Comparison of ENCODE assay signal across 8 cellular contexts in the genomic region with DNA sequence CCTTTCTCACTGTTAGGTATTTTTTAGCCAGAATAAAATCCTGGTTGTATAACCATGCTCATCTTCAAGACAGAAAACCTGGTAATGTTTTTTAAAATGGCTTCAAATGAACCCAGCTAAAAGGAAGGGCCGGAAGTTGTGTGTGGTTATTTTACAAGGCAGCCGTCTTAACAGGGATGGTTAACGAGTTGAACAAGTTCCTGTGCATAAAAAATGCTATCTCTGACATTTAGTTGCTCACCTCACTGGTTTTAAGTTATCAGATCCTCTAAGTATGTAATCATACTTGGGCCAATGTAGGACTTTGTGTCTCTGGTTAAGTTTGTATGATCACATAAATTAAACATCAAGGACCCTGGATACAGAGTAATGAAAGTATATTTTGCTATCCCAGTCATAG. TPM values are rescaled to one million over a fixed set of nuclear protein-coding genes. Genes with fewer than 3 reads are reported as not detected.
DNase-seq lines count a peak whose midpoint lies in the region; ATAC-seq and TF ChIP-seq lines count a peak whose summit lies in the region.

No MANE protein-coding gene starts in this region.

- H3K36me3 ChIP-seq in A673 (ENCODE audit: insufficient read depth, low read length, poor library complexity, severe bottlenecking) (no peaks in the 10 kb centered on the region), psoas muscle (ENCODE audit: insufficient read depth in 1 of 2, low read depth in 1 of 2) (no peaks in the 10 kb centered on the region), gastroesophageal sphincter (no peaks in the 10 kb centered on the region)

- TF ChIP-seq CTCF in A673 (conservative IDR thresholded peaks at IDR 0.05; ENCODE audit: low read depth, low read length) (no peak), endothelial cell (IDR thresholded peaks at IDR 0.05; ENCODE audit: unreplicated experiment) (no peak), psoas muscle (IDR thresholded peaks at IDR 0.05) (no peak), gastroesophageal sphincter (IDR thresholded peaks at IDR 0.05) (no peak)

- no peak for TF ChIP-seq POLR2A in gastroesophageal sphincter (IDR thresholded peaks at IDR 0.05)

- H3K27me3 ChIP-seq in A673 (replicated peaks; ENCODE audit: insufficient read depth, low read depth, low read length, poor library complexity) (no peaks in the 10 kb centered on the region), psoas muscle (ENCODE audit: insufficient read depth in 3 of 3, low read length in 2 of 3) (no peaks in the 10 kb centered on the region), gastroesophageal sphincter (no peaks in the 10 kb centered on the region)

- no peaks in the 10 kb centered on the region for H3K9me3 Mint-ChIP-seq in endothelial cell (ENCODE audit: unreplicated experiment)

- no TSS peak for BruUV-seq in A673 (replicated peaks; lab: Mats Ljungman, UMichigan)

- peak; percentile 28 for ATAC-seq in GM18508 (IDR thresholded peaks at IDR 0.05; ENCODE audit: insufficient read depth, unreplicated experiment)
- peak; percentile 26 for ATAC-seq in HG03457 (IDR thresholded peaks at IDR 0.05; ENCODE audit: unreplicated experiment)
- ATAC-seq in psoas muscle = no peak
- ATAC-seq in gastroesophageal sphincter = no peak

- peak overlapping the region; percentile 96 for H3K4me3 Mint-ChIP-seq in endothelial cell (ENCODE audit: unreplicated experiment)

- H3K27ac ChIP-seq in A673 (ENCODE audit: low read depth, low read length, poor library complexity, severe bottlenecking) (peak overlapping the region; percentile 83), psoas muscle (peak overlapping the region; percentile 95), gastroesophageal sphincter (peak overlapping the region in 2 of 4 donors; percentile 35 to 94)

- POLR2A ChIA-PET in A673 (lab: Charles Lee; ENCODE audit: low non-redundant PET) = no interaction called here

- peaks cover 9% of the 10 kb centered on the region for H3K27me3 Mint-ChIP-seq in endothelial cell (ENCODE audit: unreplicated experiment)

- H3K36me3 Mint-ChIP-seq in endothelial cell (ENCODE audit: low read depth, unreplicated experiment) = no peaks in the 10 kb centered on the region

- peak overlapping the region; percentile 73 for H3K4me3 ChIP-seq in A673 (ENCODE audit: low read depth, low read length, poor library complexity, severe bottlenecking)
- peak overlapping the region; percentile 84 for H3K4me3 ChIP-seq in psoas muscle
- peak overlapping the region in 1 of 2 donors; percentile 91 for H3K4me3 ChIP-seq in gastroesophageal sphincter

- intact Hi-C loops in A673 (cut with micrococcal nuclease; ENCODE audit: unreplicated experiment) = no loop called here
- intact Hi-C loops in psoas muscle (cut with DNase I) = no loop called here

- H3K27ac Mint-ChIP-seq in endothelial cell (ENCODE audit: unreplicated experiment) = no peak overlapping the region

- WGBS in psoas muscle, 3 donors = 36 to 61% (median 42%) methylated on average over 3 of the region's 3 CpGs
- WGBS in gastroesophageal sphincter (ENCODE audit: low coverage in 1 of 2), 2 donors = 15 to 20% methylated on average over 3 of the region's 3 CpGs

- H3K9me3 ChIP-seq in A673 (ENCODE audit: low read depth, low read length, poor library complexity, severe bottlenecking) (no peaks in the 10 kb centered on the region), psoas muscle (no peaks in the 10 kb centered on the region), gastroesophageal sphincter (no peaks in the 10 kb centered on the region)

- CTCF ChIA-PET in A673 (lab: Charles Lee) = interaction anchor here (1.0 kb wide), 1 partner anchor 81 kb away, joined by 6 read pairs; no protein-coding TSS in a partner anchor

- no peak for TF ChIP-seq EP300 in gastroesophageal sphincter (IDR thresholded peaks at IDR 0.05)

- H3K4me1 Mint-ChIP-seq in endothelial cell (ENCODE audit: unreplicated experiment) = peaks cover 23% of the 10 kb centered on the region

- H3K4me1 ChIP-seq in A673 (ENCODE audit: insufficient read depth, low read length, poor library complexity, severe bottlenecking) (peaks cover 13% of the 10 kb centered on the region), psoas muscle (peaks cover 31% of the 10 kb centered on the region), gastroesophageal sphincter (peaks cover 4 to 39% (median 4%) of the 10 kb centered on the region in 3 donors)

- DNase-seq in A673 (ENCODE audit: low spot score) = no peak
- peak; percentile 30 for DNase-seq in T-helper 22 cell (ENCODE audit: low read depth)
- no peak for DNase-seq in endothelial cell (ENCODE audit: low spot score)
- no peak for DNase-seq in psoas muscle
- DNase-seq in NCI-H524 treated with DMSO at 0.1 percent for 48 hours (lab: John Stamatoyannopoulos, UW) = no peak

RNA-seq across cellular contexts. Expression of gene ATP11B, which starts 2.1 kb away (rescaled TPM):
- total RNA-seq in A673 (2021) = 68.7 and 70.1 TPM in 2 replicates
- total RNA-seq in endothelial cell (ENCODE audit: unreplicated experiment) = 45.3 TPM
- total RNA-seq in psoas muscle = 10 to 100 TPM; 18.8 to 23.9 (median 20.8) TPM
- polyA plus RNA-seq in psoas muscle = 10 to 100 TPM in 1 of 3 donors, 1 to 10 TPM in 2; 4.0 to 17.6 (median 6.4) TPM
- total RNA-seq in gastroesophageal sphincter = 10 to 100 TPM; 53.8 to 70.7 (median 58.6) TPM

Comparison
In these comparisons a context has a peak if more than half of its experiments do, and no peak if none do; other contexts are left out.
1. ATAC-seq: peak in GM18508 (single experiment) and HG03457 (single experiment); none in psoas muscle (0 of 4) and gastroesophageal sphincter (single experiment).